9 cellular contexts compared by ENCODE assay signal in the genomic region with DNA sequence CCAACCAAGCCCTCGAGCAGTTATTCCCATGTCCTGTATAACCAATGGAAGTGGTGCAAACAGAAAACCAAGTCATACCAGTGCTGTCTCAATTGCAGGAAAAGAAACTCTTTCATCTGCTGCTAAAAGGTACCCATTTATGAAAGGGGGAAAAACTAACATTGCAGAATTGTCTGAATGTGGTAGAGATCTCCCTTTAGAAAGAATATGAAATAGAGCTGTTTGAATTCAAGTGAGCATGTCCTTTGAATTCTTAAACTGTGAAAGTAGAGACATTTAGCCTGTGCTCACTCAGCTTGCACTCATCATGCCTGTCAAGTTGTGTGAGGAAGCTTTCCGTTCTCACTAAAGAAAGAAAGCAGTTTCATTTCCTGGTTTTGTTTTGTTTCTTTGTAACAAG.
DNase-seq lines count a peak whose midpoint lies in the region; ATAC-seq and TF ChIP-seq lines count a peak whose summit lies in the region.
"Had no signal": no experiment of that assay in that cellular context is flagged by ENCODE, and none has a peak within 500 bp of the region (broad histone marks: within the 10 kb centered on the region; RNA-seq: fewer than 3 reads in every experiment).

No MANE protein-coding gene starts in this region.

- H3K27me3 Mint-ChIP-seq in T-helper 1 cell treated with Interleukin-12 subunit alpha and Interleukin-12 subunit beta and Interleukin-4 antibody, amounts not matched to agents 30 μg/mL and 1 μg/mL, for 36 hours (ENCODE audit: low read depth) = no peaks in the 10 kb centered on the region

- 33 to 37% methylated on average over 2 of the region's 2 CpGs for WGBS in heart right ventricle, 2 donors
- WGBS in right cardiac atrium = 53% methylated on average over 2 of the region's 2 CpGs
- 70% methylated on average over 2 of the region's 2 CpGs for WGBS in thymus

- H3K4me3 Mint-ChIP-seq in T-helper 1 cell treated with Interleukin-12 subunit alpha and Interleukin-12 subunit beta and Interleukin-4 antibody, amounts not matched to agents 30 μg/mL and 1 μg/mL, for 36 hours = peak overlapping the region; percentile 52

- peak overlapping the region in 3 of 10 donors; percentile 0 to 39 (median 37) for H3K27ac ChIP-seq in heart right ventricle
- no peak overlapping the region for H3K27ac ChIP-seq in right cardiac atrium (ENCODE audit: low read length)
- H3K27ac ChIP-seq in thymus (ENCODE audit: low read depth) = peak overlapping the region; percentile 18
- no peak overlapping the region for H3K27ac ChIP-seq in effector memory CD4-positive, alpha-beta T cell (ENCODE audit: insufficient read depth, low read length, poor library complexity, severe bottlenecking)
- H3K27ac ChIP-seq: C4-2B had no signal

- peaks cover 36% of the 10 kb centered on the region for H3K4me1 Mint-ChIP-seq in T-helper 1 cell treated with Interleukin-12 subunit alpha and Interleukin-12 subunit beta and Interleukin-4 antibody, amounts not matched to agents 30 μg/mL and 1 μg/mL, for 36 hours (ENCODE audit: low read depth)

- peaks cover 32% of the 10 kb centered on the region for H3K36me3 Mint-ChIP-seq in T-helper 1 cell treated with Interleukin-12 subunit alpha and Interleukin-12 subunit beta and Interleukin-4 antibody, amounts not matched to agents 30 μg/mL and 1 μg/mL, for 36 hours (ENCODE audit: low read depth)

- H3K9me3 Mint-ChIP-seq in T-helper 1 cell treated with Interleukin-12 subunit alpha and Interleukin-12 subunit beta and Interleukin-4 antibody, amounts not matched to agents 30 μg/mL and 1 μg/mL, for 36 hours = no peaks in the 10 kb centered on the region

- intact Hi-C loops in heart right ventricle (cut with DNase I) = no loop called here
- intact Hi-C loops in right cardiac atrium (cut with DNase I) = no loop called here

- peak overlapping the region; percentile 77 for H3K27ac Mint-ChIP-seq in T-helper 1 cell treated with Interleukin-12 subunit alpha and Interleukin-12 subunit beta and Interleukin-4 antibody, amounts not matched to agents 30 μg/mL and 1 μg/mL, for 36 hours

- H3K4me3 ChIP-seq in heart right ventricle (no peak overlapping the region), right cardiac atrium (ENCODE audit: low read length) (no peak overlapping the region), thymus (ENCODE audit: low read length) (no peak overlapping the region)
- no peak overlapping the region for H3K4me3 ChIP-seq in effector memory CD4-positive, alpha-beta T cell (ENCODE audit: insufficient read depth, low read depth, low read length, poor library complexity, severe bottlenecking)

- ATAC-seq in heart right ventricle (peak in 7 of 8 donors; percentile 28 to 73 (median 61)), right cardiac atrium (no peak), HG02870 (IDR thresholded peaks at IDR 0.05; ENCODE audit: unreplicated experiment) (peak; percentile 84)

- no peaks in the 10 kb centered on the region for H3K27me3 ChIP-seq in heart right ventricle
- H3K27me3 ChIP-seq in right cardiac atrium (ENCODE audit: control insufficient read depth, insufficient read depth) = no peaks in the 10 kb centered on the region
- H3K27me3 ChIP-seq in thymus (ENCODE audit: control insufficient read depth, insufficient read depth) = no peaks in the 10 kb centered on the region
- no peaks in the 10 kb centered on the region for H3K27me3 ChIP-seq in effector memory CD4-positive, alpha-beta T cell (replicated peaks; ENCODE audit: control insufficient read depth, insufficient read depth, low read length, poor library complexity, severe bottlenecking)

- DNase-seq in heart right ventricle (no peak), right cardiac atrium (no peak), HEK293T (ENCODE audit: extremely low spot score) (no peak), kidney glomerular epithelial cell (lab: John Stamatoyannopoulos, UW) (no peak)
- DNase-seq in effector memory CD4-positive, alpha-beta T cell = no peak

- POLR2A ChIA-PET in HEK293T (lab: Yijun Ruan, JAX) = no interaction called here

- H3K36me3 ChIP-seq in heart right ventricle = peaks cover 0 to 26% (median 0%) of the 10 kb centered on the region in 9 donors
- peaks cover 9% of the 10 kb centered on the region for H3K36me3 ChIP-seq in thymus (ENCODE audit: control insufficient read depth, insufficient read depth)
- H3K36me3 ChIP-seq in effector memory CD4-positive, alpha-beta T cell (ENCODE audit: control insufficient read depth, insufficient read depth, low read length) = peaks cover 24% of the 10 kb centered on the region

- CTCF ChIA-PET in HEK293T (lab: Yijun Ruan, JAX) = no interaction called here

- H3K4me1 ChIP-seq in heart right ventricle (peaks cover 0 to 30% (median 9%) of the 10 kb centered on the region in 9 donors), right cardiac atrium (ENCODE audit: control insufficient read depth, insufficient read depth, low read length) (no peaks in the 10 kb centered on the region), thymus (ENCODE audit: control insufficient read depth, insufficient read depth, low read length) (no peaks in the 10 kb centered on the region)
- H3K4me1 ChIP-seq in effector memory CD4-positive, alpha-beta T cell (ENCODE audit: control insufficient read depth, insufficient read depth, low read length, poor library complexity, severe bottlenecking) = peaks cover 4% of the 10 kb centered on the region

- no peak for TF ChIP-seq CTCF in heart right ventricle (IDR thresholded peaks at IDR 0.05)

- H3K9me3 ChIP-seq in heart right ventricle (no peaks in the 10 kb centered on the region), right cardiac atrium (ENCODE audit: control insufficient read depth, low read length) (no peaks in the 10 kb centered on the region), thymus (ENCODE audit: control insufficient read depth) (no peaks in the 10 kb centered on the region)
- H3K9me3 ChIP-seq in effector memory CD4-positive, alpha-beta T cell (ENCODE audit: control insufficient read depth, low read length) = no peaks in the 10 kb centered on the region

TF ChIP-seq in HEK293T, 16 proteins besides CTCF, POLR2A, EP300 and RAD21:
- TF ChIP-seq L3MBTL2 (conservative IDR thresholded peaks at IDR 0.05) = no peak
- TF ChIP-seq, protein P1, sequence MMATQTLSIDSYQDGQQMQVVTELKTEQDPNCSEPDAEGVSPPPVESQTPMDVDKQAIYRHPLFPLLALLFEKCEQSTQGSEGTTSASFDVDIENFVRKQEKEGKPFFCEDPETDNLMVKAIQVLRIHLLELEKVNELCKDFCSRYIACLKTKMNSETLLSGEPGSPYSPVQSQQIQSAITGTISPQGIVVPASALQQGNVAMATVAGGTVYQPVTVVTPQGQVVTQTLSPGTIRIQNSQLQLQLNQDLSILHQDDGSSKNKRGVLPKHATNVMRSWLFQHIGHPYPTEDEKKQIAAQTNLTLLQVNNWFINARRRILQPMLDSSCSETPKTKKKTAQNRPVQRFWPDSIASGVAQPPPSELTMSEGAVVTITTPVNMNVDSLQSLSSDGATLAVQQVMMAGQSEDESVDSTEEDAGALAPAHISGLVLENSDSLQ (IDR thresholded peaks at IDR 0.05) = no peak
- no peak for TF ChIP-seq ARNT (IDR thresholded peaks at IDR 0.05)
- TF ChIP-seq FOXA1 (IDR thresholded peaks at IDR 0.05) = no peak
- no peak for TF ChIP-seq NFRKB (IDR thresholded peaks at IDR 0.05)
- no peak for TF ChIP-seq LEF1 (IDR thresholded peaks at IDR 0.05; ENCODE audit: borderline replicate concordance)
- TF ChIP-seq ZNF384 (IDR thresholded peaks at IDR 0.05) = no peak
- TF ChIP-seq TARDBP (IDR thresholded peaks at IDR 0.05) = no peak
- TF ChIP-seq SUZ12 (IDR thresholded peaks at IDR 0.05) = no peak
- TF ChIP-seq SP1 (IDR thresholded peaks at IDR 0.05) = no peak
- TF ChIP-seq FOXK2 (IDR thresholded peaks at IDR 0.05) = no peak

Comparison
In these comparisons a context has a peak if more than half of its experiments do, and no peak if none do; other contexts are left out.
1. ATAC-seq: peak in heart right ventricle (7 of 8) and HG02870 (single experiment); none in right cardiac atrium (0 of 2).